12 cellular contexts compared by ENCODE assay signal in genomic region chr4:6840062-6840976, GRCh38.
DNase-seq lines count a peak whose midpoint lies in the region; ATAC-seq and TF ChIP-seq lines count a peak whose summit lies in the region.
"Had no signal": no experiment of that assay in that cellular context is flagged by ENCODE, and none has a peak within 500 bp of the region (broad histone marks: within the 10 kb centered on the region; RNA-seq: fewer than 3 reads in every experiment).

No MANE protein-coding gene starts in this region.

- DNase-seq in HS-27A (ENCODE audit: low read depth) (peak; percentile 27), cardiac fibroblast (ENCODE audit: low read depth in 2 of 2) (peak; percentile 17 to 83), kidney tubule cell (ENCODE audit: low spot score) (peak; percentile 9), NCI-H1092 (lab: John Stamatoyannopoulos, UW) (no peak), cortex of kidney (lab: John Stamatoyannopoulos, UW) (no peak), NCI-H146 treated with DMSO at 0.1 percent for 48 hours (lab: John Stamatoyannopoulos, UW; ENCODE audit: unreplicated experiment) (no peak)
- DNase-seq: kidney, NCI-H2029 had no signal

- no peaks in the 10 kb centered on the region for H3K27me3 ChIP-seq in stomach smooth muscle (ENCODE audit: control insufficient read depth in 1 of 2, insufficient read depth in 2 of 2, low read length in 2 of 2)
- H3K27me3 ChIP-seq: SJSA1 had no signal

- H3K4me1 ChIP-seq in stomach smooth muscle (ENCODE audit: control insufficient read depth, insufficient read depth, low read length), result peaks cover 11% of the 10 kb centered on the region
- H3K4me1 ChIP-seq: SJSA1 had no signal

- H3K27ac ChIP-seq in stomach smooth muscle (ENCODE audit: low read length), result peak overlapping the region; percentile 24
- H3K27ac ChIP-seq: SJSA1 had no signal

- no peak for TF ChIP-seq CTCF in cardiac fibroblast (IDR thresholded peaks at IDR 0.05; ENCODE audit: low read depth, low read length)

- H3K9me3 ChIP-seq in stomach smooth muscle (ENCODE audit: control insufficient read depth in 2 of 2, low read length in 2 of 2), result no peaks in the 10 kb centered on the region
- H3K9me3 ChIP-seq: SJSA1 had no signal

- H3K4me3 ChIP-seq in cardiac fibroblast (replicated peaks in 1 of 2; ENCODE audit: low read depth in 2 of 2, low read length in 2 of 2) (no peak overlapping the region), stomach smooth muscle (ENCODE audit: low read length in 2 of 2) (peak overlapping the region in 1 of 2 donors; percentile 35)
- H3K4me3 ChIP-seq: coronary artery, SJSA1 had no signal

- H3K36me3 ChIP-seq in stomach smooth muscle (ENCODE audit: control insufficient read depth in 2 of 2, insufficient read depth in 2 of 2, low read length in 2 of 2), result peaks cover 3 to 6% of the 10 kb centered on the region in 2 donors

- no peak for ATAC-seq in GM21619 (IDR thresholded peaks at IDR 0.05; ENCODE audit: unreplicated experiment)

- H3K9ac ChIP-seq in stomach smooth muscle (ENCODE audit: low read length in 2 of 2), result peak overlapping the region in 1 of 2 donors; percentile 42

Comparison
In these comparisons a context has a peak if more than half of its experiments do, and no peak if none do; other contexts are left out.
1. DNase-seq: peak in HS-27A (single experiment), cardiac fibroblast (2 of 2) and kidney tubule cell (single experiment); none in NCI-H1092 (single experiment), cortex of kidney (single experiment) and NCI-H146 treated with DMSO at 0.1 percent for 48 hours (single experiment).